Comparison of ENCODE assay signal across 15 cellular contexts in the genomic region with DNA sequence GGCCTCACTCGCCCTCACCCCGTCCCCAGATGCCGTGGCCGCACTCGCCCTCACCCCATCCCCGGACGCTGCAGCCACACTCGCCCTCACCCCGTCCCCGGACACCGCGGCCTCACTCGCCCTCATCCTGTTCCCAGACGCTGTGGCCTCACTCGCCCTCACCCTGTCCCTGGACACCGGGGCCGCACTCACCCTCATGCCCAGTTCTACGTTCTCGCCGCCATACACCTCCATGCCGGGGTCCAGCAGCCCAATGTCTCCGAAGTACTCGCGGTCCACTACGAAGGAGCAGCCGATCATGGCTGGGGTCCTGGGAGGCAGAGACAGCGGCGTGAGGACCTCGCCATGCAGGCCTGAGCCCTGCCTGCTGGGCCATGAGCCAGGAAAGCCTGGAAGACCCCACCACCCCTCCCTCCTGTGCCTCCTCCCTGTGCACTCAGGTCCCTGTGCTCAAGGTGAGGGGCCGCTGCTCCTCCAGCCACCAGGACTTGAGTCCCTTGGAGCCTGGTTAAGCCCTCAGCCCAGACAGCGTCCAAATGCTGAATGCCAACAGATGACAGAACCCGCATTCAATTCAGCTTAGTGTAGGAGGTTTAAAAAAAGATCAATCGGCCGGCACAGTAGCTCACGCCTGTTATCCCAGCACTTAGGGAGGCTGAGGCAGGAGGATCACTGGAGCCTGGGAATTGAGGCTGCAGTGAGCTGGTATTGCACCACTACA.
DNase-seq lines count a peak whose midpoint lies in the region; ATAC-seq and TF ChIP-seq lines count a peak whose summit lies in the region.
"Had no signal": no experiment of that assay in that cellular context is flagged by ENCODE, and none has a peak within 500 bp of the region (broad histone marks: within the 10 kb centered on the region; RNA-seq: fewer than 3 reads in every experiment).

No MANE protein-coding gene starts in this region.

- TF ChIP-seq EP300 in transverse colon (IDR thresholded peaks at IDR 0.05; ENCODE audit: low read depth): no peak

- ATAC-seq in sciatic nerve (no peak), GM21390 (IDR thresholded peaks at IDR 0.05; ENCODE audit: unreplicated experiment) (no peak)
- ATAC-seq: PC-3 had no signal

- H3K4me1 ChIP-seq in BLaER1 (peaks cover 64% of the 10 kb centered on the region), GM23248 (ENCODE audit: insufficient read depth) (no peaks in the 10 kb centered on the region), transverse colon (no peaks in the 10 kb centered on the region)

- H3K9me2 ChIP-seq in GM23248 (ENCODE audit: insufficient read depth): no peaks in the 10 kb centered on the region

- peaks cover 7% of the 10 kb centered on the region for H3K27me3 Mint-ChIP-seq in glutamatergic neuron (ENCODE audit: unreplicated experiment)

- no peak overlapping the region for H2AFZ ChIP-seq in GM23248

- in situ Hi-C loops in GM23248 (cut with MboI) (no loop called here), transverse colon (cut with MboI; ENCODE audit: low pct_ligation_motif_present in 1 of 4, low pct_unique_long_range_greater_than_20kb in 1 of 4, low sequenced_read_pairs in 3 of 4) (no loop called here)

- TF ChIP-seq CTCF in glutamatergic neuron (IDR thresholded peaks at IDR 0.05; ENCODE audit: partially characterized antibody, unreplicated experiment): no peak
- TF ChIP-seq CTCF in transverse colon (IDR thresholded peaks at IDR 0.05): no peak

- H3K79me2 ChIP-seq in GM23248 (ENCODE audit: insufficient read depth): no peaks in the 10 kb centered on the region

- H3K27ac ChIP-seq in BLaER1 (no peak overlapping the region), GM23248 (no peak overlapping the region), transverse colon (no peak overlapping the region)

- H3K4me1 Mint-ChIP-seq in glutamatergic neuron (ENCODE audit: low read depth, unreplicated experiment): peaks cover 13% of the 10 kb centered on the region

- H3K9me3 Mint-ChIP-seq in glutamatergic neuron (ENCODE audit: unreplicated experiment): no peaks in the 10 kb centered on the region

- H3K27ac Mint-ChIP-seq in glutamatergic neuron (ENCODE audit: unreplicated experiment): no peak overlapping the region

- H3K4me3 Mint-ChIP-seq in glutamatergic neuron (ENCODE audit: unreplicated experiment): no peak overlapping the region

- 69 to 77% methylated on average over 21 to 35 of the region's 35 CpGs for WGBS in GM23248 (ENCODE audit: low coverage in 1 of 2, low lambda C conversion rate in 2 of 2, missing lambda C conversion rate in 2 of 2), 2 experiments
- WGBS in transverse colon (ENCODE audit: low coverage in 1 of 2), 2 donors: 84 to 91% methylated on average over 16 to 35 of the region's 35 CpGs

- 0 out of 2 replicates have a peak, but pooled peaks cover 6% of the 10 kb centered on the region for H3F3A ChIP-seq in GM23248 (ENCODE audit: insufficient read depth)

- H3K36me3 Mint-ChIP-seq in glutamatergic neuron (ENCODE audit: unreplicated experiment): no peaks in the 10 kb centered on the region

- intact Hi-C loops in sciatic nerve (cut with DNase I) (no loop called here), transverse colon (cut with DNase I; ENCODE audit: low total_unique reads) (no loop called here)

- no peaks in the 10 kb centered on the region for H3K9me3 ChIP-seq in BLaER1
- no peaks in the 10 kb centered on the region for H3K9me3 ChIP-seq in GM23248 (ENCODE audit: low read depth)
- no peaks in the 10 kb centered on the region for H3K9me3 ChIP-seq in transverse colon

- DNase-seq in GM23248: peak; percentile 63
- peak; percentile 4 for DNase-seq in glutamatergic neuron
- peak; percentile 55 for DNase-seq in sciatic nerve (ENCODE audit: low spot score)
- DNase-seq in T1000 (lab: John Stamatoyannopoulos, UW): no peak
- DNase-seq in transverse colon: no peak
- DNase-seq: C1 segment of cervical spinal cord, DMS79 treated with DMSO at 0.1 percent for 48 hours, NCI-H1436, NCI-H1930, NCI-H345, NCI-H524 treated with DMSO at 0.1 percent for 48 hours, RPMI8226 had no signal

- H3K4me3 ChIP-seq in BLaER1: no peak overlapping the region
- no peak overlapping the region for H3K4me3 ChIP-seq in GM23248
- no peak overlapping the region for H3K4me3 ChIP-seq in transverse colon

- H3K4me2 ChIP-seq in BLaER1 (peak overlapping the region; percentile 81), GM23248 (ENCODE audit: unreplicated experiment) (no peak overlapping the region)

- H3K27me3 ChIP-seq in BLaER1 (no peaks in the 10 kb centered on the region), GM23248 (replicated peaks; ENCODE audit: insufficient read depth) (peaks cover 4% of the 10 kb centered on the region), transverse colon (no peaks in the 10 kb centered on the region)

- no peak overlapping the region for H3K9ac ChIP-seq in BLaER1
- H3K9ac ChIP-seq in GM23248: no peak overlapping the region

- H4K20me1 ChIP-seq in BLaER1 (peaks cover 6% of the 10 kb centered on the region), GM23248 (ENCODE audit: insufficient read depth) (no peaks in the 10 kb centered on the region)

- no peak for TF ChIP-seq POLR2A in transverse colon (IDR thresholded peaks at IDR 0.05)

- H3K36me3 ChIP-seq in BLaER1 (no peaks in the 10 kb centered on the region), GM23248 (ENCODE audit: low read depth) (no peaks in the 10 kb centered on the region), transverse colon (no peaks in the 10 kb centered on the region)

Comparison
In these comparisons a context has a peak if more than half of its experiments do, and no peak if none do; other contexts are left out.
1. DNase-seq: peak in GM23248 (single experiment), glutamatergic neuron (single experiment) and sciatic nerve (single experiment); none in T1000 (single experiment) and transverse colon (single experiment).